In genomic region chr6:42781546-42781810, GRCh38 we compare ENCODE assay signal across 1 cellular context.
TF ChIP-seq lines count a peak whose summit lies in the region.

No MANE protein-coding gene starts in this region.

TF ChIP-seq in HepG2, 621 proteins besides CTCF, POLR2A, EP300 and RAD21:
- TF ChIP-seq ZMYM3 (CRISPR knock-in tag; IDR thresholded peaks at IDR 0.05) (no peak), SRSF1 (optimal IDR thresholded peaks at IDR 0.05; ENCODE audit: low read depth, low read length) (no peak)
